Comparison of ENCODE assay signal across 1 cellular context in the genomic region with DNA sequence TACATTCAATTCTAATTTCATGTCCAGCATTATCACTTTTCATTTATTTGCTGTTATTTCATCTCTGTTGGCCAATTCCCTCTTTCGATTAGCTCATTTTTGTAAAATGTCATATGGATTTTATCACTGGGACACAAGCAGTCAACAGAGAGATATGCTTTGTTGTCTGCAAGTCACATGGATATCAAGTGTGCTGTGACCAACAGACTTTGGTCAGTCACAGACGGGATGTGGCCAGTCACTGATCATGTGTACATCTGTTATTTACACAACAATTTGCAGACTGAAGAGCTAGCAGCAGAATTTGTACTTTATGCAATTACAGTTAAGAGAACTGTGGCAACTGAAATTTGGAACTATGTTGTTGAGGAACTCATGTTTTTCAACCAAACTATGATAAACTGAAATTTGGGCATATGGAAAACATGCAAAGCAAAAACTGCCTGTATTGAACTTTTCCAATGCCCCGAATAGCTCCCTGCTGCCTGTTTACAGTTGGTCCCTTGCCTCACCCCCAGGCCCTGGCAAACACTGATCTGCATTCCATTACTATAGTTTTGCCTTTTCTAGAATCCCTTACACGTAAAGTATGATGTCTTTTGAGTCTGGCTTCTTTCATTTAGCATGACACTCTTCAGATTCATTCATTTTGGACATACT.
TF ChIP-seq lines count a peak whose summit lies in the region.

No MANE protein-coding gene starts in this region.

TF ChIP-seq in K562, 482 proteins besides CTCF, POLR2A, EP300 and RAD21 (continued from another document and continues in another):
- TF ChIP-seq THRB (CRISPR knock-in tag; conservative IDR thresholded peaks at IDR 0.05) (no peak), GTF2F1 (IDR thresholded peaks at IDR 0.05; ENCODE audit: low read depth, low read length) (no peak), ZNF780A (CRISPR knock-in tag; IDR thresholded peaks at IDR 0.05) (no peak), SRSF9 (IDR thresholded peaks at IDR 0.05; ENCODE audit: borderline replicate concordance, low read depth, low read length) (no peak), FIP1L1 (IDR thresholded peaks at IDR 0.05; ENCODE audit: low read depth, low read length, poor library complexity, severe bottlenecking) (no peak), DPF2 (IDR thresholded peaks at IDR 0.05) (peak; percentile 67), HIVEP1 (CRISPR knock-in tag; IDR thresholded peaks at IDR 0.05) (no peak), SRSF1 (IDR thresholded peaks at IDR 0.05; ENCODE audit: low read depth, low read length) (no peak), ZBED1 (IDR thresholded peaks at IDR 0.05) (no peak), SMARCC2 (IDR thresholded peaks at IDR 0.05; ENCODE audit: low read depth) (peak; percentile 68), SPI1 (IDR thresholded peaks at IDR 0.05; ENCODE audit: borderline replicate concordance, low read depth, low read length) (no peak), RCOR1 (IDR thresholded peaks at IDR 0.05; ENCODE audit: borderline replicate concordance in 1 of 2, low read depth in 2 of 2, low read length in 2 of 2) (peak in 1 of 2 experiments; percentile 50; a peak in 1 of 4 replicates), HMBOX1 (IDR thresholded peaks at IDR 0.05) (no peak), ELF1 (tag; IDR thresholded peaks at IDR 0.05) (peak; percentile 14; the same call in 1 of the 2 replicates), TRIM24 (IDR thresholded peaks at IDR 0.05) (peak in 1 of 2 experiments; percentile 63; a peak in 1 of 4 replicates), E2F3 (CRISPR knock-in tag; IDR thresholded peaks at IDR 0.05) (no peak), CBX5 (IDR thresholded peaks at IDR 0.05; ENCODE audit: borderline replicate concordance, low read depth) (no peak), JUNB (CRISPR knock-in tag; conservative IDR thresholded peaks at IDR 0.05) (no peak), LEF1 (IDR thresholded peaks at IDR 0.05) (peak; percentile 75), ZNF696 (CRISPR knock-in tag; conservative IDR thresholded peaks at IDR 0.05) (no peak), SMARCB1 (IDR thresholded peaks at IDR 0.05; ENCODE audit: insufficient read length, low read depth) (no peak), MEF2A (IDR thresholded peaks at IDR 0.05; ENCODE audit: control insufficient read depth, low read depth, low read length) (no peak), ZBTB5 (IDR thresholded peaks at IDR 0.05) (no peak)
- TF ChIP-seq, protein P1, sequence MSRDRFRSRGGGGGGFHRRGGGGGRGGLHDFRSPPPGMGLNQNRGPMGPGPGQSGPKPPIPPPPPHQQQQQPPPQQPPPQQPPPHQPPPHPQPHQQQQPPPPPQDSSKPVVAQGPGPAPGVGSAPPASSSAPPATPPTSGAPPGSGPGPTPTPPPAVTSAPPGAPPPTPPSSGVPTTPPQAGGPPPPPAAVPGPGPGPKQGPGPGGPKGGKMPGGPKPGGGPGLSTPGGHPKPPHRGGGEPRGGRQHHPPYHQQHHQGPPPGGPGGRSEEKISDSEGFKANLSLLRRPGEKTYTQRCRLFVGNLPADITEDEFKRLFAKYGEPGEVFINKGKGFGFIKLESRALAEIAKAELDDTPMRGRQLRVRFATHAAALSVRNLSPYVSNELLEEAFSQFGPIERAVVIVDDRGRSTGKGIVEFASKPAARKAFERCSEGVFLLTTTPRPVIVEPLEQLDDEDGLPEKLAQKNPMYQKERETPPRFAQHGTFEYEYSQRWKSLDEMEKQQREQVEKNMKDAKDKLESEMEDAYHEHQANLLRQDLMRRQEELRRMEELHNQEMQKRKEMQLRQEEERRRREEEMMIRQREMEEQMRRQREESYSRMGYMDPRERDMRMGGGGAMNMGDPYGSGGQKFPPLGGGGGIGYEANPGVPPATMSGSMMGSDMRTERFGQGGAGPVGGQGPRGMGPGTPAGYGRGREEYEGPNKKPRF (IDR thresholded peaks at IDR 0.05; ENCODE audit: low read depth, low read length), result no peak
- TF ChIP-seq, protein P2, sequence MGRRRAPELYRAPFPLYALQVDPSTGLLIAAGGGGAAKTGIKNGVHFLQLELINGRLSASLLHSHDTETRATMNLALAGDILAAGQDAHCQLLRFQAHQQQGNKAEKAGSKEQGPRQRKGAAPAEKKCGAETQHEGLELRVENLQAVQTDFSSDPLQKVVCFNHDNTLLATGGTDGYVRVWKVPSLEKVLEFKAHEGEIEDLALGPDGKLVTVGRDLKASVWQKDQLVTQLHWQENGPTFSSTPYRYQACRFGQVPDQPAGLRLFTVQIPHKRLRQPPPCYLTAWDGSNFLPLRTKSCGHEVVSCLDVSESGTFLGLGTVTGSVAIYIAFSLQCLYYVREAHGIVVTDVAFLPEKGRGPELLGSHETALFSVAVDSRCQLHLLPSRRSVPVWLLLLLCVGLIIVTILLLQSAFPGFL (CRISPR knock-in tag; IDR thresholded peaks at IDR 0.05), result no peak
- TF ChIP-seq, protein P3, sequence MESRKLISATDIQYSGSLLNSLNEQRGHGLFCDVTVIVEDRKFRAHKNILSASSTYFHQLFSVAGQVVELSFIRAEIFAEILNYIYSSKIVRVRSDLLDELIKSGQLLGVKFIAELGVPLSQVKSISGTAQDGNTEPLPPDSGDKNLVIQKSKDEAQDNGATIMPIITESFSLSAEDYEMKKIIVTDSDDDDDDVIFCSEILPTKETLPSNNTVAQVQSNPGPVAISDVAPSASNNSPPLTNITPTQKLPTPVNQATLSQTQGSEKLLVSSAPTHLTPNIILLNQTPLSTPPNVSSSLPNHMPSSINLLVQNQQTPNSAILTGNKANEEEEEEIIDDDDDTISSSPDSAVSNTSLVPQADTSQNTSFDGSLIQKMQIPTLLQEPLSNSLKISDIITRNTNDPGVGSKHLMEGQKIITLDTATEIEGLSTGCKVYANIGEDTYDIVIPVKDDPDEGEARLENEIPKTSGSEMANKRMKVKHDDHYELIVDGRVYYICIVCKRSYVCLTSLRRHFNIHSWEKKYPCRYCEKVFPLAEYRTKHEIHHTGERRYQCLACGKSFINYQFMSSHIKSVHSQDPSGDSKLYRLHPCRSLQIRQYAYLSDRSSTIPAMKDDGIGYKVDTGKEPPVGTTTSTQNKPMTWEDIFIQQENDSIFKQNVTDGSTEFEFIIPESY (CRISPR knock-in tag; IDR thresholded peaks at IDR 0.05), result no peak
- TF ChIP-seq, protein P4, sequence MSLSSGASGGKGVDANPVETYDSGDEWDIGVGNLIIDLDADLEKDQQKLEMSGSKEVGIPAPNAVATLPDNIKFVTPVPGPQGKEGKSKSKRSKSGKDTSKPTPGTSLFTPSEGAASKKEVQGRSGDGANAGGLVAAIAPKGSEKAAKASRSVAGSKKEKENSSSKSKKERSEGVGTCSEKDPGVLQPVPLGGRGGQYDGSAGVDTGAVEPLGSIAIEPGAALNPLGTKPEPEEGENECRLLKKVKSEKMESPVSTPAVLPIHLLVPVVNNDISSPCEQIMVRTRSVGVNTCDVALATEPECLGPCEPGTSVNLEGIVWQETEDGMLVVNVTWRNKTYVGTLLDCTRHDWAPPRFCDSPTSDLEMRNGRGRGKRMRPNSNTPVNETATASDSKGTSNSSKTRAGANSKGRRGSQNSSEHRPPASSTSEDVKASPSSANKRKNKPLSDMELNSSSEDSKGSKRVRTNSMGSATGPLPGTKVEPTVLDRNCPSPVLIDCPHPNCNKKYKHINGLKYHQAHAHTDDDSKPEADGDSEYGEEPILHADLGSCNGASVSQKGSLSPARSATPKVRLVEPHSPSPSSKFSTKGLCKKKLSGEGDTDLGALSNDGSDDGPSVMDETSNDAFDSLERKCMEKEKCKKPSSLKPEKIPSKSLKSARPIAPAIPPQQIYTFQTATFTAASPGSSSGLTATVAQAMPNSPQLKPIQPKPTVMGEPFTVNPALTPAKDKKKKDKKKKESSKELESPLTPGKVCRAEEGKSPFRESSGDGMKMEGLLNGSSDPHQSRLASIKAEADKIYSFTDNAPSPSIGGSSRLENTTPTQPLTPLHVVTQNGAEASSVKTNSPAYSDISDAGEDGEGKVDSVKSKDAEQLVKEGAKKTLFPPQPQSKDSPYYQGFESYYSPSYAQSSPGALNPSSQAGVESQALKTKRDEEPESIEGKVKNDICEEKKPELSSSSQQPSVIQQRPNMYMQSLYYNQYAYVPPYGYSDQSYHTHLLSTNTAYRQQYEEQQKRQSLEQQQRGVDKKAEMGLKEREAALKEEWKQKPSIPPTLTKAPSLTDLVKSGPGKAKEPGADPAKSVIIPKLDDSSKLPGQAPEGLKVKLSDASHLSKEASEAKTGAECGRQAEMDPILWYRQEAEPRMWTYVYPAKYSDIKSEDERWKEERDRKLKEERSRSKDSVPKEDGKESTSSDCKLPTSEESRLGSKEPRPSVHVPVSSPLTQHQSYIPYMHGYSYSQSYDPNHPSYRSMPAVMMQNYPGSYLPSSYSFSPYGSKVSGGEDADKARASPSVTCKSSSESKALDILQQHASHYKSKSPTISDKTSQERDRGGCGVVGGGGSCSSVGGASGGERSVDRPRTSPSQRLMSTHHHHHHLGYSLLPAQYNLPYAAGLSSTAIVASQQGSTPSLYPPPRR (CRISPR knock-in tag; IDR thresholded peaks at IDR 0.05; ENCODE audit: borderline replicate concordance), result no peak
- TF ChIP-seq, protein P5, sequence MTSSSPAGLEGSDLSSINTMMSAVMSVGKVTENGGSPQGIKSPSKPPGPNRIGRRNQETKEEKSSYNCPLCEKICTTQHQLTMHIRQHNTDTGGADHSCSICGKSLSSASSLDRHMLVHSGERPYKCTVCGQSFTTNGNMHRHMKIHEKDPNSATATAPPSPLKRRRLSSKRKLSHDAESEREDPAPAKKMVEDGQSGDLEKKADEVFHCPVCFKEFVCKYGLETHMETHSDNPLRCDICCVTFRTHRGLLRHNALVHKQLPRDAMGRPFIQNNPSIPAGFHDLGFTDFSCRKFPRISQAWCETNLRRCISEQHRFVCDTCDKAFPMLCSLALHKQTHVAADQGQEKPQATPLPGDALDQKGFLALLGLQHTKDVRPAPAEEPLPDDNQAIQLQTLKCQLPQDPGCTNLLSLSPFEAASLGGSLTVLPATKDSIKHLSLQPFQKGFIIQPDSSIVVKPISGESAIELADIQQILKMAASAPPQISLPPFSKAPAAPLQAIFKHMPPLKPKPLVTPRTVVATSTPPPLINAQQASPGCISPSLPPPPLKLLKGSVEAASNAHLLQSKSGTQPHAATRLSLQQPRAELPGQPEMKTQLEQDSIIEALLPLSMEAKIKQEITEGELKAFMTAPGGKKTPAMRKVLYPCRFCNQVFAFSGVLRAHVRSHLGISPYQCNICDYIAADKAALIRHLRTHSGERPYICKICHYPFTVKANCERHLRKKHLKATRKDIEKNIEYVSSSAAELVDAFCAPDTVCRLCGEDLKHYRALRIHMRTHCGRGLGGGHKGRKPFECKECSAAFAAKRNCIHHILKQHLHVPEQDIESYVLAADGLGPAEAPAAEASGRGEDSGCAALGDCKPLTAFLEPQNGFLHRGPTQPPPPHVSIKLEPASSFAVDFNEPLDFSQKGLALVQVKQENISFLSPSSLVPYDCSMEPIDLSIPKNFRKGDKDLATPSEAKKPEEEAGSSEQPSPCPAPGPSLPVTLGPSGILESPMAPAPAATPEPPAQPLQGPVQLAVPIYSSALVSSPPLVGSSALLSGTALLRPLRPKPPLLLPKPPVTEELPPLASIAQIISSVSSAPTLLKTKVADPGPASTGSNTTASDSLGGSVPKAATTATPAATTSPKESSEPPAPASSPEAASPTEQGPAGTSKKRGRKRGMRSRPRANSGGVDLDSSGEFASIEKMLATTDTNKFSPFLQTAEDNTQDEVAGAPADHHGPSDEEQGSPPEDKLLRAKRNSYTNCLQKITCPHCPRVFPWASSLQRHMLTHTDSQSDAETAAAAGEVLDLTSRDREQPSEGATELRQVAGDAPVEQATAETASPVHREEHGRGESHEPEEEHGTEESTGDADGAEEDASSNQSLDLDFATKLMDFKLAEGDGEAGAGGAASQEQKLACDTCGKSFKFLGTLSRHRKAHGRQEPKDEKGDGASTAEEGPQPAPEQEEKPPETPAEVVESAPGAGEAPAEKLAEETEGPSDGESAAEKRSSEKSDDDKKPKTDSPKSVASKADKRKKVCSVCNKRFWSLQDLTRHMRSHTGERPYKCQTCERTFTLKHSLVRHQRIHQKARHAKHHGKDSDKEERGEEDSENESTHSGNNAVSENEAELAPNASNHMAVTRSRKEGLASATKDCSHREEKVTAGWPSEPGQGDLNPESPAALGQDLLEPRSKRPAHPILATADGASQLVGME (CRISPR knock-in tag; IDR thresholded peaks at IDR 0.05), result no peak
